ENCODE assay signal across 7 cellular contexts in genomic region chr3:134326760-134327593, GRCh38. TPM values are rescaled to one million over a fixed set of nuclear protein-coding genes. Genes with fewer than 3 reads are reported as not detected.
DNase-seq lines count a peak whose midpoint lies in the region; ATAC-seq and TF ChIP-seq lines count a peak whose summit lies in the region.

No MANE protein-coding gene starts in this region.

- peak; percentile 99 for DNase-seq in LHCN-M2 (ENCODE audit: low read depth)
- DNase-seq in dermis microvascular lymphatic vessel endothelial cell (ENCODE audit: low read depth in 2 of 2) = peak; percentile 64 to 65
- no peak for DNase-seq in right lobe of liver
- DNase-seq in uterus = peak; percentile 75 to 81
- no peak for DNase-seq in DMS153 treated with DMSO at 0.1 percent for 48 hours (lab: John Stamatoyannopoulos, UW; ENCODE audit: unreplicated experiment)
- no peak for DNase-seq in DMS53 (lab: John Stamatoyannopoulos, UW)
- DNase-seq in NCI-H82 treated with DMSO at 0.1 percent for 48 hours (lab: John Stamatoyannopoulos, UW; ENCODE audit: unreplicated experiment) = no peak

- no peak for TF ChIP-seq CTCF in right lobe of liver (IDR thresholded peaks at IDR 0.05)
- no peak for TF ChIP-seq CTCF in uterus (IDR thresholded peaks at IDR 0.05)

- H3K4me1 ChIP-seq in right lobe of liver (peaks cover 0 to 12% (median 0%) of the 10 kb centered on the region in 4 donors), uterus (peaks cover 5 to 24% of the 10 kb centered on the region in 2 donors)

- H3K9me3 ChIP-seq in right lobe of liver = no peaks in the 10 kb centered on the region
- no peaks in the 10 kb centered on the region for H3K9me3 ChIP-seq in uterus

- no peaks in the 10 kb centered on the region for H3K36me3 ChIP-seq in right lobe of liver
- H3K36me3 ChIP-seq in uterus = no peaks in the 10 kb centered on the region

- H3K4me3 ChIP-seq in right lobe of liver = no peak overlapping the region
- no peak overlapping the region for H3K4me3 ChIP-seq in uterus

- H3K27me3 ChIP-seq in right lobe of liver (no peaks in the 10 kb centered on the region), uterus (no peaks in the 10 kb centered on the region)

- peak; percentile 60 to 82 (median 68) for ATAC-seq in right lobe of liver

- intact Hi-C loops in right lobe of liver (cut with DNase I) = no loop called here
- intact Hi-C loops in uterus (cut with DNase I; ENCODE audit: low total_unique reads) = no loop called here

- TF ChIP-seq POLR2A in right lobe of liver (IDR thresholded peaks at IDR 0.05) = no peak
- TF ChIP-seq POLR2A in uterus (IDR thresholded peaks at IDR 0.05) = no peak

- no peak overlapping the region for H3K27ac ChIP-seq in right lobe of liver
- peak overlapping the region; percentile 68 to 71 for H3K27ac ChIP-seq in uterus

- WGBS in right lobe of liver (ENCODE audit: insufficient coverage, low coverage, low lambda C conversion rate, missing lambda C conversion rate) = 41% methylated on average over 8 of the region's 10 CpGs

RNA-seq across cellular contexts. Expression of gene AMOTL2, which starts 47.3 kb away (rescaled TPM):
- total RNA-seq in LHCN-M2 (2014; rRNA removed) (72.0 and 82.3 TPM in 2 replicates), dermis microvascular lymphatic vessel endothelial cell (41.6 and 62.2 TPM in 2 replicates), right lobe of liver (10 to 100 TPM; 18.0 to 33.3 (median 21.8) TPM), uterus (10 to 100 TPM; 49.4 to 87.5 (median 61.4) TPM)
- polyA plus RNA-seq in LHCN-M2 (2012) = 79.6 TPM

Comparison
In these comparisons a context has a peak if more than half of its experiments do, and no peak if none do; other contexts are left out.
1. DNase-seq: peak in LHCN-M2 (single experiment), dermis microvascular lymphatic vessel endothelial cell (2 of 2) and uterus (2 of 2); none in right lobe of liver (0 of 3), DMS153 treated with DMSO at 0.1 percent for 48 hours (single experiment), DMS53 (single experiment) and NCI-H82 treated with DMSO at 0.1 percent for 48 hours (single experiment).
2. H3K27ac ChIP-seq: peak in uterus (2 of 2); none in right lobe of liver (0 of 3).